7 cellular contexts compared by ENCODE assay signal in the genomic region with DNA sequence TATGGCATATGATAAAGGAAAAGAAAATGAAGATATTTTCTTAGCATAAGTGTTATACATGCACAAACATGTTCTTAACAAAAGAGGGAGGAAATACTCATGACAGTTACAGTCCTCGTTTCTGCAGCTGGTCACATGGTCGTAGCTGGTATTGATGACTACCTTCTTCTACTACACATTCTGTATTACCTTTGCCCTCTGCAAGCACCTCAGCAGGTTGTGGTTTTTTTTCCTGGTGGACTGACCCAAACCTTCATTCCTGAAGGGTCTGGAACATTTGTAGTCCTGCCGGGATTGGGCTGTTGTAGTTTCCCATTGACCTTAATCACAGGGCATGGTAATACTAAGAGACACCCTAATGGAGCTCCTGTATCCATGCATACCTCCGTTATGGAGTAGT. TPM values are rescaled to one million over a fixed set of nuclear protein-coding genes. Genes with fewer than 3 reads are reported as not detected.
"Had no signal": no experiment of that assay in that cellular context is flagged by ENCODE, and none has a peak within 500 bp of the region (broad histone marks: within the 10 kb centered on the region; RNA-seq: fewer than 3 reads in every experiment).

No MANE protein-coding gene starts in this region.

RNA-seq across cellular contexts. Expression of gene ARSJ, which starts 54.7 kb away (rescaled TPM):
- total RNA-seq: activated B cell treated with CpG ODN at 0.5 μM for 24 hours; activated CD4-positive, alpha-beta T cell treated with anti-CD3 and anti-CD28 coated beads, Interleukin-2, amount 10 ng/mL, durations not matched to agents 24 days and 14 days; activated CD8-positive, alpha-beta memory T cell treated with anti-CD3 and anti-CD28 coated beads for 36 hours; activated CD8-positive, alpha-beta T cell treated with anti-CD3 and anti-CD28 coated beads for 36 hours; activated naive CD8-positive, alpha-beta T cell treated with anti-CD3 and anti-CD28 coated beads for 36 hours; activated T-cell treated with anti-CD3 and anti-CD28 coated beads, Interleukin-2, amount 50 U/mL, for 72 hours; activated T-helper 1 cell treated with anti-CD3 and anti-CD28 coated beads, Interleukin-12 subunit alpha, Interleukin-12 subunit beta, Interleukin-2, Interleukin-4 antibody, amounts not matched to agents 30 ng/mL and 10 ng/mL and 1 ng/mL, durations not matched to agents 14 hours and 24 hours and 36 hours had no signal
